In genomic region chr15:93837450-93837849, GRCh38 we compare ENCODE assay signal across 20 cellular contexts.
DNase-seq lines count a peak whose midpoint lies in the region; ATAC-seq, FAIRE-seq and TF ChIP-seq lines count a peak whose summit lies in the region.
"Had no signal": no experiment of that assay in that cellular context is flagged by ENCODE, and none has a peak within 500 bp of the region (broad histone marks: within the 10 kb centered on the region; RNA-seq: fewer than 3 reads in every experiment).

No MANE protein-coding gene starts in this region.

- no peak for TF ChIP-seq POLR2A in H1 (IDR thresholded peaks at IDR 0.05; ENCODE audit: control extremely low read depth in 1 of 2, low read depth in 2 of 2, low read length in 2 of 2)

- H3K9me3 Mint-ChIP-seq in mesothelial cell of epicardium = peaks cover 22% of the 10 kb centered on the region

- TF ChIP-seq RAD21 in H1 (IDR thresholded peaks at IDR 0.05 in 1 of 2, conservative IDR thresholded peaks at IDR 0.05 in 1 of 2; ENCODE audit: low read depth in 2 of 2, low read length in 2 of 2) = no peak

- DNase-seq in H1 (ENCODE audit: low read depth in 1 of 2, low spot score in 2 of 2) (no peak), coronary artery (ENCODE audit: low spot score) (no peak), posterior vena cava (ENCODE audit: low spot score) (no peak), mesothelial cell of epicardium (ENCODE audit: low spot score in 2 of 2, unreplicated experiment in 2 of 2) (no peak)
- DNase-seq: CD4-positive, CD25-positive, alpha-beta regulatory T cell; EL; MV-4-11; NCI-H1436 treated with DMSO at 0.1 percent for 48 hours; NCI-H2029 treated with DMSO at 0.1 percent for 48 hours; NCI-H510A treated with DMSO at 0.1 percent for 48 hours; Right ventricle myocardium superior had no signal

- no peak overlapping the region for H4K5ac ChIP-seq in H1 (ENCODE audit: insufficient read length, low read depth, low read length)

- H3K4ac ChIP-seq in H1 (replicated peaks; ENCODE audit: insufficient read length, low read depth, low read length) = no peak overlapping the region

- ATAC-seq in HG02938 (IDR thresholded peaks at IDR 0.05; ENCODE audit: unreplicated experiment) = no peak
- ATAC-seq: K562, Panc1 had no signal

- 91% methylated on average over 3 of the region's 3 CpGs for WGBS in HUES64
- 80% methylated on average over 3 of the region's 3 CpGs; no CpG with 5 or more reads in 1 of the 2 experiments for WGBS in H1 (ENCODE audit: extremely low coverage in 1 of 2, insufficient coverage in 1 of 2, insufficient read length in 1 of 2, insufficient replicate concordance in 2 of 2, low coverage in 1 of 2, low lambda C conversion rate in 2 of 2, missing lambda C conversion rate in 1 of 2), 2 experiments

- intact Hi-C loops in posterior vena cava (cut with DNase I) = no loop called here

- no peaks in the 10 kb centered on the region for H3K36me3 ChIP-seq in HUES64 (ENCODE audit: insufficient read depth, low read length)
- no peaks in the 10 kb centered on the region for H3K36me3 ChIP-seq in H1 (ENCODE audit: control insufficient read depth in 2 of 4, insufficient read depth in 4 of 4, low read length in 3 of 4)
- no peaks in the 10 kb centered on the region for H3K36me3 ChIP-seq in iPS-20b (ENCODE audit: insufficient read depth, low read depth, low read length)

- H2BK15ac ChIP-seq in H1 (ENCODE audit: low read length) = no peak overlapping the region

- peak overlapping the region; percentile 21; the same call in 1 of the 2 replicates for H2BK20ac ChIP-seq in H1 (ENCODE audit: low read length)

- H4K91ac ChIP-seq in H1 (replicated peaks; ENCODE audit: insufficient read length, low read length) = no peak overlapping the region

- TF ChIP-seq CTCF in H1 (IDR thresholded peaks at IDR 0.05; ENCODE audit: control extremely low read depth in 1 of 3, insufficient read depth in 1 of 3, low read depth in 1 of 3, low read length in 3 of 3) (no peak), coronary artery (IDR thresholded peaks at IDR 0.05) (no peak), mesothelial cell of epicardium (IDR thresholded peaks at IDR 0.05; ENCODE audit: unreplicated experiment) (no peak)

- no peaks in the 10 kb centered on the region for H3K79me2 ChIP-seq in H1 (ENCODE audit: control insufficient read depth in 1 of 2, insufficient read depth in 2 of 2, low read length in 2 of 2)

- peak overlapping the region; percentile 2; the same call in 1 of the 2 replicates for H2BK5ac ChIP-seq in H1 (ENCODE audit: low read depth, low read length)

- H3K18ac ChIP-seq in H1 (ENCODE audit: extremely low read depth, low read length) = peak overlapping the region; percentile 65; the same call in 1 of the 2 replicates

- no peak overlapping the region for H3K4me3 ChIP-seq in HUES64 (ENCODE audit: low read length)
- H3K4me3 ChIP-seq in H1 (ENCODE audit: extremely low read depth in 1 of 4, insufficient read depth in 2 of 4, low read depth in 3 of 4, low read length in 4 of 4) = 0 out of 8 replicates have a peak overlapping the region, but pooled peaks of 1 of the 4 experiments have one; percentile 13
- H3K4me3 ChIP-seq in iPS-20b (ENCODE audit: low read length) = peak overlapping the region; percentile 37; the same call in 1 of the 2 replicates
- no peak overlapping the region for H3K4me3 ChIP-seq in coronary artery
- H3K4me3 ChIP-seq: K562, SK-N-MC had no signal

- no peaks in the 10 kb centered on the region for H3K27me3 Mint-ChIP-seq in mesothelial cell of epicardium (ENCODE audit: low read depth)
- H3K27me3 Mint-ChIP-seq: B cell; CD4-positive, CD25-positive, alpha-beta regulatory T cell had no signal

- H3K27ac Mint-ChIP-seq in mesothelial cell of epicardium = no peak overlapping the region
- H3K27ac Mint-ChIP-seq: B cell; CD4-positive, CD25-positive, alpha-beta regulatory T cell had no signal

- H3K9ac ChIP-seq in HUES64 (ENCODE audit: low read depth, low read length) (no peak overlapping the region), H1 (replicated peaks in 1 of 4; ENCODE audit: extremely low read depth in 1 of 4, low read depth in 3 of 4, low read length in 3 of 4) (no peak overlapping the region), iPS-20b (ENCODE audit: low read depth, low read length) (no peak overlapping the region)

- H3K79me1 ChIP-seq in H1 (ENCODE audit: low read depth, low read length) = no peaks in the 10 kb centered on the region

- H3K14ac ChIP-seq in H1 (ENCODE audit: insufficient read length) = no peak overlapping the region

- H3K4me2 ChIP-seq in H1 (ENCODE audit: insufficient read depth in 1 of 2, low read depth in 2 of 2, low read length in 2 of 2) = no peak overlapping the region

- no peak overlapping the region for H3K4me3 Mint-ChIP-seq in mesothelial cell of epicardium
- H3K4me3 Mint-ChIP-seq: B cell had no signal

- H3K27me3 ChIP-seq in HUES64 (ENCODE audit: insufficient read depth, low read length) (no peaks in the 10 kb centered on the region), H1 (replicated peaks in 1 of 4; ENCODE audit: control insufficient read depth in 3 of 4, extremely low read depth in 1 of 4, insufficient read depth in 3 of 4, low read length in 3 of 4) (no peaks in the 10 kb centered on the region), iPS-20b (ENCODE audit: insufficient read depth, low read length) (no peaks in the 10 kb centered on the region)

- no peak for FAIRE-seq in H1 (lab: Jason Lieb, UNC)
- FAIRE-seq: GM19239, H54, K562 had no signal

- no peak overlapping the region for H3K56ac ChIP-seq in H1 (replicated peaks; ENCODE audit: insufficient read length, low read depth, low read length)

- no peak overlapping the region for H4K8ac ChIP-seq in H1 (ENCODE audit: extremely low read depth, insufficient read depth, low read length)

- no peak overlapping the region for H2AK5ac ChIP-seq in H1 (ENCODE audit: low read depth, low read length)

- H3K23me2 ChIP-seq in H1 (ENCODE audit: low read depth, low read length) = no peaks in the 10 kb centered on the region

- H3K23ac ChIP-seq in H1 (ENCODE audit: insufficient read length) = no peak overlapping the region

- POLR2A ChIA-PET in H1 (lab: Charles Lee; ENCODE audit: partially characterized antibody) = no interaction called here

- H3K9me3 ChIP-seq in HUES64 (ENCODE audit: insufficient read depth, low read depth, low read length) (peaks cover 3% of the 10 kb centered on the region; the same call in 1 of the 2 replicates), H1 (ENCODE audit: insufficient read depth in 2 of 2, low read depth in 1 of 2, low read length in 1 of 2) (0 out of 4 replicates have a peak, but pooled peaks cover 0 to 5% of the 10 kb centered on the region in 2 experiments), iPS-20b (ENCODE audit: insufficient read depth, low read depth, low read length) (no peaks in the 10 kb centered on the region)

- CTCF ChIA-PET in H1 (lab: Charles Lee; ENCODE audit: partially characterized antibody) = interaction anchor here (1.1 kb wide), 1 partner anchor 63 kb away, joined by 4 read pairs; no protein-coding TSS in a partner anchor

- TF ChIP-seq EP300 in H1 (IDR thresholded peaks at IDR 0.05; ENCODE audit: borderline replicate concordance in 1 of 2, low read depth in 2 of 2, low read length in 2 of 2) = no peak

- no peaks in the 10 kb centered on the region for H4K20me1 ChIP-seq in H1 (replicated peaks in 1 of 2; ENCODE audit: control insufficient read depth in 1 of 2, insufficient read depth in 2 of 2, low read length in 2 of 2)

- H3K27ac ChIP-seq in HUES64 (ENCODE audit: low read depth, low read length) (peak overlapping the region; percentile 33; the same call in 1 of the 2 replicates), H1 (ENCODE audit: low read depth, low read length) (no peak overlapping the region), iPS-20b (ENCODE audit: low read length) (no peak overlapping the region), coronary artery (no peak overlapping the region)
- H3K27ac ChIP-seq: SK-N-MC had no signal

- H2BK120ac ChIP-seq in H1 (replicated peaks; ENCODE audit: low read depth, low read length) = no peak overlapping the region

- peaks cover 17% of the 10 kb centered on the region for H3K4me1 ChIP-seq in HUES64 (ENCODE audit: insufficient read depth, low read length)
- H3K4me1 ChIP-seq in H1 (replicated peaks in 1 of 4; ENCODE audit: control insufficient read depth in 3 of 4, insufficient read depth in 4 of 4, low read length in 3 of 4) = peaks cover 0 to 7% (median 4%) of the 10 kb centered on the region in 4 experiments; a peak in 5 of 7 replicates
- H3K4me1 ChIP-seq in iPS-20b (ENCODE audit: insufficient read depth, low read length) = peaks cover 7% of the 10 kb centered on the region; the same call in 1 of the 2 replicates

- no peaks in the 10 kb centered on the region for H3K36me3 Mint-ChIP-seq in mesothelial cell of epicardium
- H3K36me3 Mint-ChIP-seq: CD4-positive, CD25-positive, alpha-beta regulatory T cell had no signal

- H3K4me1 Mint-ChIP-seq in mesothelial cell of epicardium = no peaks in the 10 kb centered on the region
- H3K4me1 Mint-ChIP-seq: B cell; CD4-positive, CD25-positive, alpha-beta regulatory T cell had no signal

- 0 out of 2 replicates have a peak overlapping the region, but pooled peaks have one; percentile 21 for H2BK12ac ChIP-seq in H1 (ENCODE audit: low read depth, low read length)

- no peak overlapping the region; the same call in 1 of the 2 replicates for H2AFZ ChIP-seq in H1 (ENCODE audit: low read length)

TF ChIP-seq in H1, 55 proteins besides CTCF, POLR2A, EP300 and RAD21 (continues in another document):
- no peak for TF ChIP-seq HDAC6 (IDR thresholded peaks at IDR 0.05; ENCODE audit: low read depth, low read length)
